Comparison of ENCODE assay signal across 17 cellular contexts in genomic region chr1:65483993-65484754, GRCh38.
A peak's percentile ranks its signal among the peaks of the same experiment; 100 is the strongest.
DNase-seq lines count a peak whose midpoint lies in the region; ATAC-seq, FAIRE-seq and TF ChIP-seq lines count a peak whose summit lies in the region.
"Had no signal": no experiment of that assay in that cellular context is flagged by ENCODE, and none has a peak within 500 bp of the region (broad histone marks: within the 10 kb centered on the region; RNA-seq: fewer than 3 reads in every experiment).

No MANE protein-coding gene starts in this region.

- peak; percentile 62 for DNase-seq in DMS53 treated with DMSO at 0.1 percent for 48 hours (lab: John Stamatoyannopoulos, UW; ENCODE audit: unreplicated experiment)
- DNase-seq in body of pancreas, result peak in 3 of 4 donors; percentile 11 to 79 (median 33)
- peak in 1 of 3 donors; percentile 50 for DNase-seq in right lobe of liver
- DNase-seq in epidermal melanocyte (ENCODE audit: insufficient read length, low spot score), result no peak
- DNase-seq in nucleus accumbens (lab: John Stamatoyannopoulos, UW), result no peak
- no peak for DNase-seq in mammary epithelial cell
- DNase-seq in D721Med (ENCODE audit: insufficient read length, low spot score), result no peak
- DNase-seq: 8988T; CD4-positive, alpha-beta memory T cell; H9; IMR-90 had no signal

- no peak overlapping the region for H2AFZ ChIP-seq in mammary epithelial cell (ENCODE audit: low read depth, low read length)

- in situ Hi-C loops in mammary epithelial cell (cut with MboI; ENCODE audit: low sequenced_read_pairs in 2 of 2), result no loop called here

- no peaks in the 10 kb centered on the region for H4K20me1 ChIP-seq in mammary epithelial cell (ENCODE audit: insufficient read depth, low read length)
- H4K20me1 ChIP-seq: BLaER1 had no signal

- no peak for TF ChIP-seq POLR2A in body of pancreas (IDR thresholded peaks at IDR 0.05)
- no peak for TF ChIP-seq POLR2A in right lobe of liver (IDR thresholded peaks at IDR 0.05)

- H3K36me3 ChIP-seq in body of pancreas (replicated peaks in 1 of 2; ENCODE audit: insufficient read depth in 1 of 2, low read depth in 2 of 2) (no peaks in the 10 kb centered on the region), right lobe of liver (no peaks in the 10 kb centered on the region), mammary epithelial cell (ENCODE audit: insufficient read depth, low read length) (no peaks in the 10 kb centered on the region)
- H3K36me3 ChIP-seq: BLaER1 had no signal

- H3K27ac ChIP-seq in body of pancreas, result peak overlapping the region in 1 of 4 donors; percentile 59
- peak overlapping the region; percentile 17 to 87 (median 72) for H3K27ac ChIP-seq in right lobe of liver
- no peak overlapping the region for H3K27ac ChIP-seq in mammary epithelial cell (ENCODE audit: insufficient read depth, low read depth, low read length)
- H3K27ac ChIP-seq: BLaER1, HL-60 had no signal

- 45 to 51% methylated on average over 8 of the region's 8 CpGs for WGBS in body of pancreas, 2 donors
- 48% methylated on average over 8 of the region's 8 CpGs for WGBS in right lobe of liver (ENCODE audit: insufficient coverage, low coverage, low lambda C conversion rate, missing lambda C conversion rate)
- 64% methylated on average over 8 of the region's 8 CpGs for WGBS in mammary epithelial cell (ENCODE audit: low coverage, missing lambda C conversion rate)

- no peak for FAIRE-seq in D721Med (lab: Jason Lieb, UNC)
- FAIRE-seq: G401.6, GM12891, GM19239, H1 had no signal

- H3K4me3 ChIP-seq in body of pancreas (no peak overlapping the region), right lobe of liver (no peak overlapping the region), mammary epithelial cell (replicated peaks in 1 of 3; ENCODE audit: insufficient read depth in 1 of 3, low read depth in 2 of 3, low read length in 3 of 3) (no peak overlapping the region)
- H3K4me3 ChIP-seq: BLaER1 had no signal

- no peak overlapping the region for H3K4me2 ChIP-seq in mammary epithelial cell (ENCODE audit: insufficient read depth, low read depth, low read length)
- H3K4me2 ChIP-seq: BLaER1 had no signal

- BruUV-seq in mammary epithelial cell (replicated peaks; lab: Mats Ljungman, UMichigan), result no TSS peak

- H3K27me3 ChIP-seq in body of pancreas (no peaks in the 10 kb centered on the region), right lobe of liver (no peaks in the 10 kb centered on the region), mammary epithelial cell (ENCODE audit: insufficient read depth, low read length) (no peaks in the 10 kb centered on the region)
- H3K27me3 ChIP-seq: BLaER1 had no signal

- intact Hi-C loops in body of pancreas (cut with DNase I), result no loop called here
- intact Hi-C loops in right lobe of liver (cut with DNase I), result no loop called here
- intact Hi-C loops in mammary epithelial cell (cut with micrococcal nuclease), result no loop called here

- no peaks in the 10 kb centered on the region for H3K79me2 ChIP-seq in mammary epithelial cell (ENCODE audit: insufficient read depth, low read length)

- peak; percentile 97 for ATAC-seq in body of pancreas
- ATAC-seq in right lobe of liver, result peak; percentile 87 to 97 (median 96)

- H3K9ac ChIP-seq in mammary epithelial cell (ENCODE audit: insufficient read depth, low read length), result no peak overlapping the region
- H3K9ac ChIP-seq: BLaER1 had no signal

- TF ChIP-seq CTCF in body of pancreas (IDR thresholded peaks at IDR 0.05) (no peak), right lobe of liver (IDR thresholded peaks at IDR 0.05) (no peak), mammary epithelial cell (conservative IDR thresholded peaks at IDR 0.05 in 1 of 2, IDR thresholded peaks at IDR 0.05 in 1 of 2; ENCODE audit: extremely low read depth in 1 of 2, insufficient read depth in 1 of 2, low read depth in 1 of 2, low read length in 2 of 2) (no peak), D721Med (IDR thresholded peaks at IDR 0.05; ENCODE audit: insufficient read depth, missing control alignments) (no peak)

- dilution Hi-C loops in mammary epithelial cell (cut with HindIII; ENCODE audit: low sequenced_read_pairs), result no loop called here

- CTCF ChIA-PET in mammary epithelial cell (lab: Charles Lee; ENCODE audit: low non-redundant PET), result no interaction called here

- H3K9me3 ChIP-seq in body of pancreas (no peaks in the 10 kb centered on the region), right lobe of liver (no peaks in the 10 kb centered on the region), mammary epithelial cell (replicated peaks; ENCODE audit: insufficient read depth, low read length) (no peaks in the 10 kb centered on the region)
- H3K9me3 ChIP-seq: BLaER1 had no signal

- H3K4me1 ChIP-seq in body of pancreas (peaks cover 14% of the 10 kb centered on the region), right lobe of liver (peaks cover 0 to 12% (median 3%) of the 10 kb centered on the region in 4 donors), mammary epithelial cell (ENCODE audit: insufficient read depth, low read length) (no peaks in the 10 kb centered on the region)
- H3K4me1 ChIP-seq: BLaER1 had no signal

Comparison
In these comparisons a context has a peak if more than half of its experiments do, and no peak if none do; other contexts are left out.
1. DNase-seq: peak in DMS53 treated with DMSO at 0.1 percent for 48 hours (single experiment) and body of pancreas (3 of 4); none in epidermal melanocyte (single experiment), nucleus accumbens (0 of 56), mammary epithelial cell (single experiment) and D721Med (single experiment).